8 cellular contexts compared by ENCODE assay signal in the genomic region with DNA sequence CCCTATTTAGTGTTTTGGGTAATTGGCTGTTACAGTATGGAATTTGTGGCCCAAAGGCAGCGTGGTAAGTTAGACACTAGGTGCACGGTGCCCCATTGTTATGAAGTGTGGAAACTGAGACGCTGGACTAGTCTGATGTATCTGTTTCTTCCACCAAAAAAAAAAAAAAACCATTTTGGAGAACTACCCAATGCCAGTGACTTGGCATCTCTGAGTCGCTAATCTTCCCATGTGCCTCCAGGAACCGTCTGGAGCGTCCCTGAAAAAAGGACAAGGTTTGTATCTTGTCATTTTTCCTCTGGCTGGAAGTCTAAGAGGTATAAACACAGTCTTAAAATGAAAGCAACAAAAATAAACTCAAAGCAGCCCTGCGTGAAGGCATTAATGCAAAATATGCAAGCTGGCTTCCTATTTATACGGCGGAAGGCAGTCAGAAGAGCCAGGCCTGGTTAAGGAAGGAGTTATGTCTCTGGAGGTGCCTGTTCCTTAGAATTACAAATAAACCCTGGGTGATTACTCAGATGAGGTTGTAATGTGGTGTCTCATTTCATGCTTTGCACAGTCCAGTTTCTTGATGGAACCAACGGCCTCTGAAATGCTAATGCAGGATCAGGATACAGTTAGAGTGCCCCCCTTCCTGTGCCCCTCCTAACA. TPM values are rescaled to one million over a fixed set of nuclear protein-coding genes. Genes with fewer than 3 reads are reported as not detected.
DNase-seq lines count a peak whose midpoint lies in the region; ATAC-seq and TF ChIP-seq lines count a peak whose summit lies in the region.

No MANE protein-coding gene starts in this region.

- no peaks in the 10 kb centered on the region for H3K36me3 ChIP-seq in CD8-positive, alpha-beta memory T cell (ENCODE audit: insufficient read depth, low read length)
- no peaks in the 10 kb centered on the region for H3K36me3 ChIP-seq in MM.1S (replicated peaks; ENCODE audit: insufficient read depth, low read length)

- peaks cover 82% of the 10 kb centered on the region for H3K4me1 ChIP-seq in CD8-positive, alpha-beta memory T cell (ENCODE audit: insufficient read depth, low read length)
- H3K4me1 ChIP-seq in MM.1S (ENCODE audit: low read length) = peaks cover 8% of the 10 kb centered on the region

- ATAC-seq in HG02970 (IDR thresholded peaks at IDR 0.05; ENCODE audit: low FRiP score, unreplicated experiment) = no peak

- peak overlapping the region in 7 of 8 donors; percentile 27 to 98 (median 93) for H3K27ac Mint-ChIP-seq in CD8-positive, alpha-beta memory T cell
- no peak overlapping the region for H3K27ac Mint-ChIP-seq in activated CD4-positive, alpha-beta T cell treated with anti-CD3 and anti-CD28 coated beads, Interleukin-2, amount 10 ng/mL, durations not matched to agents 24 days and 14 days

- H3K9ac ChIP-seq in MM.1S (ENCODE audit: low read length) = no peak overlapping the region

- H3K4me3 Mint-ChIP-seq in CD8-positive, alpha-beta memory T cell = peak overlapping the region in 3 of 7 donors; percentile 29 to 90 (median 87)
- H3K4me3 Mint-ChIP-seq in activated CD4-positive, alpha-beta T cell treated with anti-CD3 and anti-CD28 coated beads, Interleukin-2, amount 10 ng/mL, durations not matched to agents 24 days and 14 days = no peak overlapping the region

- no peak for DNase-seq in CD8-positive, alpha-beta memory T cell
- DNase-seq in RWPE1 (ENCODE audit: low spot score) (no peak), fibroblast of gingiva (ENCODE audit: low read depth) (peak; percentile 86), pons (ENCODE audit: low spot score) (peak; percentile 39), MM.1S (no peak), NCI-H187 (lab: John Stamatoyannopoulos, UW) (no peak)
- DNase-seq in activated CD4-positive, alpha-beta T cell treated with anti-CD3 and anti-CD28 coated beads, Interleukin-2, amount 10 ng/mL, durations not matched to agents 24 days and 14 days = no peak

- H2AFZ ChIP-seq in MM.1S (ENCODE audit: low read length) = no peak overlapping the region

- H3F3A ChIP-seq in MM.1S (ENCODE audit: insufficient read depth, low read length) = no peaks in the 10 kb centered on the region

- intact Hi-C loops in activated CD4-positive, alpha-beta T cell treated with anti-CD3 and anti-CD28 coated beads, Interleukin-2, amount 10 ng/mL, durations not matched to agents 24 days and 14 days (cut with micrococcal nuclease) = no loop called here

- H3K36me3 Mint-ChIP-seq in CD8-positive, alpha-beta memory T cell = peaks cover 3 to 18% (median 9%) of the 10 kb centered on the region in 3 donors
- peaks cover 32% of the 10 kb centered on the region for H3K36me3 Mint-ChIP-seq in activated CD4-positive, alpha-beta T cell treated with anti-CD3 and anti-CD28 coated beads, Interleukin-2, amount 10 ng/mL, durations not matched to agents 24 days and 14 days (ENCODE audit: low read depth)

- H3K79me2 ChIP-seq in MM.1S (ENCODE audit: low read length) = peaks cover 98% of the 10 kb centered on the region

- POLR2A ChIA-PET in CD8-positive, alpha-beta memory T cell (lab: Charles Lee) = interaction anchor here (0.9 kb wide), 1 partner anchor 34 kb away, joined by 12 read pairs; no protein-coding TSS in a partner anchor
- POLR2A ChIA-PET in RWPE1 (lab: Yijun Ruan, JAX; ENCODE audit: low non-redundant PET) = no interaction called here

- no peak for TF ChIP-seq CTCF in RWPE1 (conservative IDR thresholded peaks at IDR 0.05; ENCODE audit: low read depth)
- TF ChIP-seq CTCF in MM.1S (IDR thresholded peaks at IDR 0.05; ENCODE audit: low read length) = no peak

- H3K27me3 Mint-ChIP-seq in CD8-positive, alpha-beta memory T cell = no peaks in the 10 kb centered on the region
- no peaks in the 10 kb centered on the region for H3K27me3 Mint-ChIP-seq in activated CD4-positive, alpha-beta T cell treated with anti-CD3 and anti-CD28 coated beads, Interleukin-2, amount 10 ng/mL, durations not matched to agents 24 days and 14 days

- H3K27ac ChIP-seq in CD8-positive, alpha-beta memory T cell (ENCODE audit: low read depth, low read length) = no peak overlapping the region
- H3K27ac ChIP-seq in RWPE1 = peak overlapping the region; percentile 87; the same call in 1 of the 2 replicates
- no peak overlapping the region for H3K27ac ChIP-seq in MM.1S (ENCODE audit: low read length)

- H3K4me2 ChIP-seq in MM.1S (ENCODE audit: low read depth, low read length) = no peak overlapping the region

- CTCF ChIA-PET in CD8-positive, alpha-beta memory T cell (lab: Charles Lee) = interaction anchor here (0.9 to 1.1 kb wide), 3 partner anchors 11 to 263 kb away, joined by 3 read pairs; a partner anchor contains a TSS
- CTCF ChIA-PET in RWPE1 (lab: Yijun Ruan, JAX) = no interaction called here

- no peaks in the 10 kb centered on the region for H3K27me3 ChIP-seq in CD8-positive, alpha-beta memory T cell (ENCODE audit: insufficient read depth, low read length, poor library complexity, severe bottlenecking)
- H3K27me3 ChIP-seq in MM.1S (replicated peaks; ENCODE audit: insufficient read depth, low read length) = no peaks in the 10 kb centered on the region

- H3K4me1 Mint-ChIP-seq in CD8-positive, alpha-beta memory T cell = peaks cover 83 to 93% (median 86%) of the 10 kb centered on the region in 3 donors
- H3K4me1 Mint-ChIP-seq in activated CD4-positive, alpha-beta T cell treated with anti-CD3 and anti-CD28 coated beads, Interleukin-2, amount 10 ng/mL, durations not matched to agents 24 days and 14 days = peaks cover 63% of the 10 kb centered on the region

- no peaks in the 10 kb centered on the region for H4K20me1 ChIP-seq in MM.1S (ENCODE audit: insufficient read depth, low read length)

- no peaks in the 10 kb centered on the region for H3K9me3 Mint-ChIP-seq in CD8-positive, alpha-beta memory T cell
- H3K9me3 Mint-ChIP-seq in activated CD4-positive, alpha-beta T cell treated with anti-CD3 and anti-CD28 coated beads, Interleukin-2, amount 10 ng/mL, durations not matched to agents 24 days and 14 days = no peaks in the 10 kb centered on the region

- H3K9me3 ChIP-seq in CD8-positive, alpha-beta memory T cell (ENCODE audit: low read length) = no peaks in the 10 kb centered on the region
- no peaks in the 10 kb centered on the region for H3K9me3 ChIP-seq in MM.1S (replicated peaks; ENCODE audit: insufficient read depth, low read length)

- H3K9me2 ChIP-seq in MM.1S (replicated peaks; ENCODE audit: insufficient read depth, low read length) = no peaks in the 10 kb centered on the region

- H3K4me3 ChIP-seq in CD8-positive, alpha-beta memory T cell (ENCODE audit: low read length) = no peak overlapping the region
- H3K4me3 ChIP-seq in MM.1S (ENCODE audit: low read length) = no peak overlapping the region

RNA-seq across cellular contexts. Expression of a gene that starts 20.2 kb away (rescaled TPM):
- 100 to 1,000 TPM; 295 to 314 TPM for total RNA-seq in CD8-positive, alpha-beta memory T cell
- 31.9 TPM for polyA plus RNA-seq in CD8-positive, alpha-beta memory T cell
- total RNA-seq in activated CD4-positive, alpha-beta T cell treated with anti-CD3 and anti-CD28 coated beads, Interleukin-2, amount 10 ng/mL, durations not matched to agents 24 days and 14 days = 243 and 257 TPM in 2 replicates

RNA-seq across cellular contexts. Expression of a gene that starts 48.7 kb away (rescaled TPM):
- 100 to 1,000 TPM; 275 to 282 TPM for total RNA-seq in CD8-positive, alpha-beta memory T cell
- polyA plus RNA-seq in CD8-positive, alpha-beta memory T cell = 401 TPM
- total RNA-seq in activated CD4-positive, alpha-beta T cell treated with anti-CD3 and anti-CD28 coated beads, Interleukin-2, amount 10 ng/mL, durations not matched to agents 24 days and 14 days = 321 and 322 TPM in 2 replicates

RNA-seq across cellular contexts. Expression of a gene that starts 49.9 kb away (rescaled TPM):
- total RNA-seq in CD8-positive, alpha-beta memory T cell = 100 to 1,000 TPM; 161 to 162 TPM
- polyA plus RNA-seq in CD8-positive, alpha-beta memory T cell = 178 TPM
- 156 and 172 TPM in 2 replicates for total RNA-seq in activated CD4-positive, alpha-beta T cell treated with anti-CD3 and anti-CD28 coated beads, Interleukin-2, amount 10 ng/mL, durations not matched to agents 24 days and 14 days

Comparison
In these comparisons a context has a peak if more than half of its experiments do, and no peak if none do; other contexts are left out.
1. DNase-seq: peak in fibroblast of gingiva (single experiment) and pons (single experiment); none in CD8-positive, alpha-beta memory T cell (0 of 5), RWPE1 (single experiment), MM.1S (single experiment), NCI-H187 (0 of 2) and activated CD4-positive, alpha-beta T cell treated with anti-CD3 and anti-CD28 coated beads, Interleukin-2, amount 10 ng/mL, durations not matched to agents 24 days and 14 days (single experiment).